Comparison of ENCODE assay signal across 18 cellular contexts in the genomic region with DNA sequence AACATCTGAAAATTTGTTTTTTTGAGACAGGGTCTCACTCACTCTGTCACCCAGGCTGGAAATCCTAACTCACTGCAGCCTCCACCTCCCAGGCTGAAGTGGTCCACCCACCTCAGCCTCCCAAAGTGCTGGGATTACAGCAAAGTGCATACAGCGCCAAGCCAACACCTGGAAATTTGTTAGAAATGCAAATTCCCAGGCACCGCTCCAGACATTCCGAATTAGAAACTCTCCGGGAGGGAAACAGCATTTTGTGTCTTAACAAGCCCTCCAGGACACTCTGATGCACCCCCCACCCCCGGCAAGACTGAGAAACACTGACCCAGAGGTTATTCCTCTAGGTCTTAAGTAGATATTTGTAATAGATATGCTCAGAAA.
"Had no signal": no experiment of that assay in that cellular context is flagged by ENCODE, and none has a peak within 500 bp of the region (broad histone marks: within the 10 kb centered on the region; RNA-seq: fewer than 3 reads in every experiment).

No MANE protein-coding gene starts in this region.

- H3K27ac Mint-ChIP-seq: activated CD4-positive, alpha-beta memory T cell treated with anti-CD3 and anti-CD28 coated beads, Interleukin-2, amount 10 ng/mL, durations not matched to agents 7 days and 5 days; activated CD8-positive, alpha-beta memory T cell treated with anti-CD3 and anti-CD28 coated beads, Interleukin-2, amount 10 ng/mL, durations not matched to agents 7 days and 5 days had no signal

- H3K27me3 Mint-ChIP-seq: activated CD4-positive, alpha-beta memory T cell treated with anti-CD3 and anti-CD28 coated beads, Interleukin-2, amount 10 ng/mL, durations not matched to agents 7 days and 5 days; activated CD4-positive, alpha-beta T cell treated with anti-CD3 and anti-CD28 coated beads for 36 hours; activated CD8-positive, alpha-beta memory T cell treated with anti-CD3 and anti-CD28 coated beads, Interleukin-2, amount 10 ng/mL, durations not matched to agents 7 days and 5 days; activated naive CD8-positive, alpha-beta T cell; naive thymus-derived CD8-positive, alpha-beta T cell had no signal

- H3K9me3 Mint-ChIP-seq: activated CD4-positive, alpha-beta memory T cell treated with anti-CD3 and anti-CD28 coated beads, Interleukin-2, amount 10 ng/mL, durations not matched to agents 7 days and 5 days had no signal

- H3K36me3 ChIP-seq: left ventricle myocardium inferior, thyroid gland had no signal

- H3K9me3 ChIP-seq: left ventricle myocardium inferior, mucosa of descending colon, thyroid gland had no signal

- DNase-seq: activated CD4-positive, alpha-beta memory T cell treated with anti-CD3 and anti-CD28 coated beads, Interleukin-2, amount 10 ng/mL, durations not matched to agents 7 days and 5 days; activated CD4-positive, alpha-beta T cell treated with anti-CD3 and anti-CD28 coated beads for 36 hours; activated CD8-positive, alpha-beta memory T cell treated with anti-CD3 and anti-CD28 coated beads, Interleukin-2, amount 10 ng/mL, durations not matched to agents 7 days and 5 days; caudate nucleus; foreskin keratinocyte; hippocampal formation; left ventricle myocardium inferior; mammary epithelial cell; mucosa of descending colon; naive thymus-derived CD8-positive, alpha-beta T cell; occipital lobe; stimulated activated CD4-positive, alpha-beta T cell treated with anti-CD3 and anti-CD28 coated beads, Interleukin-12 subunit alpha, Interleukin-12 subunit beta, amount 100 ng/mL, for 4 hours; stimulated activated CD4-positive, alpha-beta T cell treated with anti-CD3 and anti-CD28 coated beads, Interleukin-1b, Interleukin-23, amount 100 ng/mL, for 48 hours; stimulated activated CD8-positive, alpha-beta memory T cell treated with anti-CD3 and anti-CD28 coated beads, Interleukin-4, amount 100 ng/mL, for 48 hours; stimulated activated naive CD4-positive, alpha-beta T cell treated with Interleukin-2 at 50 U/mL for 16 hours; thyroid gland had no signal

- H3K4me3 Mint-ChIP-seq: activated CD4-positive, alpha-beta memory T cell treated with anti-CD3 and anti-CD28 coated beads, Interleukin-2, amount 10 ng/mL, durations not matched to agents 7 days and 5 days; activated CD4-positive, alpha-beta T cell treated with anti-CD3 and anti-CD28 coated beads for 36 hours; activated CD8-positive, alpha-beta memory T cell treated with anti-CD3 and anti-CD28 coated beads, Interleukin-2, amount 10 ng/mL, durations not matched to agents 7 days and 5 days; activated naive CD8-positive, alpha-beta T cell had no signal

- H3K4me1 ChIP-seq: foreskin keratinocyte had no signal

- H3K4me3 ChIP-seq: left ventricle myocardium inferior, mucosa of descending colon, thyroid gland had no signal

- H3K27me3 ChIP-seq: foreskin keratinocyte, thyroid gland had no signal

- H3K27ac ChIP-seq: epithelial cell of prostate, foreskin keratinocyte, left ventricle myocardium inferior, thyroid gland had no signal

- ATAC-seq: activated CD4-positive, alpha-beta T cell treated with anti-CD3 and anti-CD28 coated beads for 36 hours; activated CD8-positive, alpha-beta memory T cell treated with anti-CD3 and anti-CD28 coated beads, Interleukin-2, amount 10 ng/mL, durations not matched to agents 7 days and 5 days; foreskin keratinocyte; naive thymus-derived CD8-positive, alpha-beta T cell had no signal
